Comparison of ENCODE assay signal across 7 cellular contexts in genomic region chrX:154540365-154540764, GRCh38. TPM values are rescaled to one million over a fixed set of nuclear protein-coding genes. Genes with fewer than 3 reads are reported as not detected.
"Had no signal": no experiment of that assay in that cellular context is flagged by ENCODE, and none has a peak within 500 bp of the region (broad histone marks: within the 10 kb centered on the region; RNA-seq: fewer than 3 reads in every experiment).

No MANE protein-coding gene starts in this region.

RNA-seq across cellular contexts. Expression of gene CTAG1A, which starts 44.6 kb away (rescaled TPM):
- total RNA-seq: activated CD4-positive, alpha-beta T cell treated with anti-CD3 and anti-CD28 coated beads, Interleukin-2, amount 10 ng/mL, durations not matched to agents 7 days and 5 days; cardiac septum; mononuclear cell; psoas muscle; thyroid gland had no signal
- polyA plus RNA-seq: keratinocyte, psoas muscle, small intestine had no signal
